ENCODE assay signal across 12 cellular contexts in genomic region chr4:177367336-177367735, GRCh38. TPM values are rescaled to one million over a fixed set of nuclear protein-coding genes. Genes with fewer than 3 reads are reported as not detected.
DNase-seq lines count a peak whose midpoint lies in the region; ATAC-seq, FAIRE-seq and TF ChIP-seq lines count a peak whose summit lies in the region.
"Had no signal": no experiment of that assay in that cellular context is flagged by ENCODE, and none has a peak within 500 bp of the region (broad histone marks: within the 10 kb centered on the region; RNA-seq: fewer than 3 reads in every experiment).

No MANE protein-coding gene starts in this region.

- H3K27ac ChIP-seq in IMR-90 (ENCODE audit: insufficient read depth, low read length) = no peak overlapping the region
- no peak overlapping the region for H3K27ac ChIP-seq in gastroesophageal sphincter
- no peak overlapping the region for H3K27ac ChIP-seq in heart left ventricle
- H3K27ac ChIP-seq: skin epidermis, tibial nerve had no signal

- WGBS in IMR-90 (ENCODE audit: extremely low coverage in 2 of 2, insufficient read length in 1 of 2), 2 experiments = no CpG with 5 or more reads among the region's 3 CpGs
- 83% methylated on average over 2 to 3 of the region's 3 CpGs for WGBS in gastroesophageal sphincter (ENCODE audit: low coverage in 1 of 2), 2 donors
- WGBS in heart left ventricle, 4 donors = 79 to 90% (median 82%) methylated on average over 3 of the region's 3 CpGs

- no peaks in the 10 kb centered on the region for H3K9me3 Mint-ChIP-seq in activated T-cell treated with anti-CD3 and anti-CD28 coated beads, Interleukin-2, amount 50 U/mL, for 72 hours

- H3K4me3 Mint-ChIP-seq in activated T-cell treated with anti-CD3 and anti-CD28 coated beads, Interleukin-2, amount 50 U/mL, for 72 hours = no peak overlapping the region

- no peaks in the 10 kb centered on the region for H4K20me1 ChIP-seq in IMR-90 (ENCODE audit: insufficient read depth, low read length)

- in situ Hi-C loops in IMR-90 (cut with MboI; ENCODE audit: low sequenced_read_pairs) = no loop called here

- CTCF ChIA-PET in IMR-90 (lab: Yijun Ruan, JAX) = interaction anchor here (1.4 kb wide), 1 partner anchor 13 kb away, joined by 6 read pairs; no protein-coding TSS in a partner anchor

- TF ChIP-seq POLR2A in IMR-90 (IDR thresholded peaks at IDR 0.05; ENCODE audit: low read depth, low read length) (no peak), gastroesophageal sphincter (IDR thresholded peaks at IDR 0.05) (no peak), heart left ventricle (IDR thresholded peaks at IDR 0.05) (no peak)

- H3K4me2 ChIP-seq in IMR-90 (ENCODE audit: low read depth, low read length) = no peak overlapping the region

- dilution Hi-C loops in IMR-90 (cut with HindIII; ENCODE audit: low sequenced_read_pairs, unreplicated experiment) = no loop called here

- no peak overlapping the region for H3K14ac ChIP-seq in IMR-90 (replicated peaks; ENCODE audit: low read depth, low read length)

- H3K79me1 ChIP-seq in IMR-90 (ENCODE audit: low read depth in 1 of 2, low read length in 2 of 2) = 0 out of 4 replicates have a peak, but pooled peaks cover 0 to 6% of the 10 kb centered on the region in 2 experiments

- H3K4me1 ChIP-seq in IMR-90 (ENCODE audit: control insufficient read depth, insufficient read depth, low read length) = peaks cover 2% of the 10 kb centered on the region; the same call in 1 of the 2 replicates
- H3K4me1 ChIP-seq in gastroesophageal sphincter = no peaks in the 10 kb centered on the region
- H3K4me1 ChIP-seq in heart left ventricle = no peaks in the 10 kb centered on the region
- H3K4me1 ChIP-seq: tibial nerve had no signal

- POLR2A ChIA-PET in IMR-90 (lab: Charles Lee; ENCODE audit: unreplicated experiment) = no interaction called here

- H3K9me3 ChIP-seq in IMR-90 (ENCODE audit: control insufficient read depth, insufficient read depth, low read length) = no peaks in the 10 kb centered on the region
- no peaks in the 10 kb centered on the region for H3K9me3 ChIP-seq in gastroesophageal sphincter
- H3K9me3 ChIP-seq in heart left ventricle = peaks cover 0 to 10% (median 0%) of the 10 kb centered on the region in 12 donors

- no peak overlapping the region for H3K56ac ChIP-seq in IMR-90 (ENCODE audit: extremely low read depth, insufficient read depth, low read length)

- H3K9ac ChIP-seq in IMR-90 (ENCODE audit: low read depth, low read length) = no peak overlapping the region

- no peaks in the 10 kb centered on the region for H3K27me3 ChIP-seq in IMR-90 (ENCODE audit: control insufficient read depth, insufficient read depth, low read length)
- no peaks in the 10 kb centered on the region for H3K27me3 ChIP-seq in bronchial epithelial cell (ENCODE audit: control insufficient read depth, insufficient read depth, low read length)
- H3K27me3 ChIP-seq in gastroesophageal sphincter = no peaks in the 10 kb centered on the region
- no peaks in the 10 kb centered on the region for H3K27me3 ChIP-seq in heart left ventricle
- H3K27me3 ChIP-seq: tibial nerve had no signal

- H4K8ac ChIP-seq in IMR-90 (ENCODE audit: low read depth in 2 of 2, low read length in 2 of 2) = no peak overlapping the region

- H4K91ac ChIP-seq in IMR-90 (ENCODE audit: insufficient read depth, low read depth, low read length) = no peak overlapping the region

- no peak overlapping the region for H2AK5ac ChIP-seq in IMR-90 (ENCODE audit: low read depth, low read length)

- ATAC-seq in activated T-cell treated with anti-CD3 and anti-CD28 coated beads, Interleukin-2, amount 50 U/mL, for 72 hours (replicated peaks in 1 of 2) = peak; percentile 39 to 63
- ATAC-seq in IMR-90 (ENCODE audit: low read depth) (no peak), gastroesophageal sphincter (no peak), GM21717 (IDR thresholded peaks at IDR 0.05; ENCODE audit: unreplicated experiment) (no peak), heart left ventricle (no peak)

- no peak for TF ChIP-seq EP300 in gastroesophageal sphincter (IDR thresholded peaks at IDR 0.05)

- no peak overlapping the region for H3K27ac Mint-ChIP-seq in activated T-cell treated with anti-CD3 and anti-CD28 coated beads, Interleukin-2, amount 50 U/mL, for 72 hours

- no peak overlapping the region for H2AK9ac ChIP-seq in IMR-90 (replicated peaks; ENCODE audit: low read depth, low read length, poor library complexity)

- no peak overlapping the region for H3K18ac ChIP-seq in IMR-90 (ENCODE audit: low read depth, low read length)

- H3K23ac ChIP-seq in IMR-90 (ENCODE audit: low read depth, low read length) = no peak overlapping the region

- FAIRE-seq in bronchial epithelial cell (lab: Jason Lieb, UNC) = no peak
- FAIRE-seq: D721Med had no signal

- peak overlapping the region; percentile 17; the same call in 1 of the 3 replicates for H2BK15ac ChIP-seq in IMR-90 (ENCODE audit: low read depth, low read length)

- intact Hi-C loops in IMR-90 (cut with micrococcal nuclease) (no loop called here), heart left ventricle (cut with DNase I) (no loop called here)

- H3K4me3 ChIP-seq in IMR-90 (ENCODE audit: insufficient read depth, low read depth, low read length) (no peak overlapping the region), bronchial epithelial cell (ENCODE audit: low read depth, low read length) (no peak overlapping the region), retinal pigment epithelial cell (ENCODE audit: low read length) (no peak overlapping the region), gastroesophageal sphincter (no peak overlapping the region), heart left ventricle (no peak overlapping the region)
- H3K4me3 ChIP-seq: skin epidermis, tibial nerve had no signal

- DNase-seq in activated T-cell treated with anti-CD3 and anti-CD28 coated beads, Interleukin-2, amount 50 U/mL, for 72 hours = peak in 1 of 2 donors; percentile 14
- no peak for DNase-seq in activated T-cell treated with anti-CD3 and anti-CD28 coated beads, Interleukin-2, amount 50 U/mL, for 1 hour
- DNase-seq in IMR-90 = peak; percentile 52
- peak; percentile 27 for DNase-seq in bronchial epithelial cell (ENCODE audit: low read depth)
- no peak for DNase-seq in retinal pigment epithelial cell (ENCODE audit: low read depth)
- DNase-seq in heart left ventricle = no peak
- DNase-seq: NCI-H510A treated with DMSO at 0.1 percent for 48 hours had no signal

- H3K4me1 Mint-ChIP-seq in activated T-cell treated with anti-CD3 and anti-CD28 coated beads, Interleukin-2, amount 50 U/mL, for 72 hours (ENCODE audit: low read depth) = no peaks in the 10 kb centered on the region

- TF ChIP-seq CTCF in IMR-90 (conservative IDR thresholded peaks at IDR 0.05; ENCODE audit: low read depth, low read length) (0 out of 2 replicates have a peak, but pooled peaks have one; percentile 16), bronchial epithelial cell (IDR thresholded peaks at IDR 0.05; ENCODE audit: insufficient read depth, low read length, severe bottlenecking) (peak; percentile 47), retinal pigment epithelial cell (conservative IDR thresholded peaks at IDR 0.05; ENCODE audit: low read depth, low read length) (peak; percentile 41), gastroesophageal sphincter (IDR thresholded peaks at IDR 0.05) (no peak), heart left ventricle (IDR thresholded peaks at IDR 0.05) (no peak)

- TF ChIP-seq RAD21 in IMR-90 (IDR thresholded peaks at IDR 0.05; ENCODE audit: low read length) = peak; percentile 41; the same call in 1 of the 2 replicates

- H2AFZ ChIP-seq in IMR-90 (replicated peaks; ENCODE audit: low read length, poor library complexity) = no peak overlapping the region

- no peak overlapping the region for H2BK5ac ChIP-seq in IMR-90 (ENCODE audit: low read depth, low read length, poor library complexity, severe bottlenecking)

- no peaks in the 10 kb centered on the region for H3K27me3 Mint-ChIP-seq in activated T-cell treated with anti-CD3 and anti-CD28 coated beads, Interleukin-2, amount 50 U/mL, for 72 hours (ENCODE audit: low read depth)

- no peak overlapping the region for H2BK20ac ChIP-seq in IMR-90 (ENCODE audit: low read depth, low read length)

- H3K9me1 ChIP-seq in IMR-90 (ENCODE audit: insufficient read depth, low read length) = no peaks in the 10 kb centered on the region; the same call in 1 of the 2 replicates

- BruUV-seq in IMR-90 (replicated peaks; lab: Mats Ljungman, UMichigan) = no TSS peak

- H3K36me3 ChIP-seq in IMR-90 (ENCODE audit: control insufficient read depth, insufficient read depth, low read length) (no peaks in the 10 kb centered on the region), bronchial epithelial cell (ENCODE audit: control insufficient read depth, insufficient read depth, low read length) (no peaks in the 10 kb centered on the region), gastroesophageal sphincter (no peaks in the 10 kb centered on the region), heart left ventricle (no peaks in the 10 kb centered on the region)
- H3K36me3 ChIP-seq: tibial nerve had no signal

- H3K36me3 Mint-ChIP-seq in activated T-cell treated with anti-CD3 and anti-CD28 coated beads, Interleukin-2, amount 50 U/mL, for 72 hours (ENCODE audit: insufficient read depth in 2 of 2) = peaks cover 0 to 1% of the 10 kb centered on the region in 2 donors

- H2BK120ac ChIP-seq in IMR-90 (ENCODE audit: low read depth, low read length) = 0 out of 2 replicates have a peak overlapping the region, but pooled peaks have one; percentile 8

- no peak overlapping the region for H4K5ac ChIP-seq in IMR-90 (ENCODE audit: low read depth, low read length)

- no peak overlapping the region for H3K4ac ChIP-seq in IMR-90 (ENCODE audit: low read depth, low read length)

TF ChIP-seq in IMR-90, 13 proteins besides CTCF, POLR2A, EP300 and RAD21 (continues in another document):
- TF ChIP-seq RFX5 (IDR thresholded peaks at IDR 0.05; ENCODE audit: low read depth, low read length) = no peak
- TF ChIP-seq CHD1 (IDR thresholded peaks at IDR 0.05; ENCODE audit: low read depth, low read length) = no peak
- TF ChIP-seq NFE2L2 (IDR thresholded peaks at IDR 0.05; ENCODE audit: low read depth, low read length) = no peak
- no peak for TF ChIP-seq RCOR1 (IDR thresholded peaks at IDR 0.05; ENCODE audit: insufficient replicate concordance, low read length)
- TF ChIP-seq BHLHE40 (IDR thresholded peaks at IDR 0.05; ENCODE audit: low read depth, low read length) = no peak
- TF ChIP-seq MAFK (IDR thresholded peaks at IDR 0.05; ENCODE audit: low read depth, low read length) = no peak

RNA-seq across cellular contexts. Expression of gene NEIL3, which starts 57.7 kb away (rescaled TPM):
- total RNA-seq in activated T-cell treated with anti-CD3 and anti-CD28 coated beads, Interleukin-2, amount 50 U/mL, for 72 hours = 10 to 100 TPM; 26.4 to 29.2 TPM
- 7.9 and 10.3 TPM in 2 replicates for total RNA-seq in IMR-90 (2012; rRNA removed)
- 4.4 and 4.5 TPM in 2 replicates for polyA plus RNA-seq in IMR-90 (2012; rRNA removed)
- 0.88 and 1.8 TPM in 2 replicates for polyA plus RNA-seq in IMR-90 (2012; cell fraction: cytosol; rRNA removed)
- 1.1 and 3.3 TPM in 2 replicates for polyA plus RNA-seq in IMR-90 (2012; cell fraction: nucleus; rRNA removed; ENCODE audit: low replicate concordance)
- total RNA-seq in bronchial epithelial cell = 0.53 and 0.90 TPM in 2 replicates
- under 1 TPM in 1 of 4 donors, not detected in 3; 0.57 TPM for total RNA-seq in gastroesophageal sphincter
- total RNA-seq in heart left ventricle = 1 to 10 TPM in 1 of 9 donors, under 1 TPM in 3, not detected in 5; 0.09 to 1.7 (median 0.19) TPM
- under 1 TPM in 1 of 2 donors, not detected in 1; 0.04 TPM for polyA plus RNA-seq in heart left ventricle
- total RNA-seq: tibial nerve had no signal

Comparison
In these comparisons a context has a peak if more than half of its experiments do, and no peak if none do; other contexts are left out.
1. ATAC-seq: peak in activated T-cell treated with anti-CD3 and anti-CD28 coated beads, Interleukin-2, amount 50 U/mL, for 72 hours (2 of 2); none in IMR-90 (single experiment), gastroesophageal sphincter (single experiment), GM21717 (single experiment) and heart left ventricle (0 of 4).
2. DNase-seq: peak in IMR-90 (single experiment) and bronchial epithelial cell (single experiment); none in activated T-cell treated with anti-CD3 and anti-CD28 coated beads, Interleukin-2, amount 50 U/mL, for 1 hour (single experiment), retinal pigment epithelial cell (single experiment) and heart left ventricle (0 of 5).
3. CTCF ChIP-seq: peak in IMR-90 (single experiment), bronchial epithelial cell (single experiment) and retinal pigment epithelial cell (single experiment); none in gastroesophageal sphincter (0 of 4) and heart left ventricle (0 of 12).